In the genomic region with DNA sequence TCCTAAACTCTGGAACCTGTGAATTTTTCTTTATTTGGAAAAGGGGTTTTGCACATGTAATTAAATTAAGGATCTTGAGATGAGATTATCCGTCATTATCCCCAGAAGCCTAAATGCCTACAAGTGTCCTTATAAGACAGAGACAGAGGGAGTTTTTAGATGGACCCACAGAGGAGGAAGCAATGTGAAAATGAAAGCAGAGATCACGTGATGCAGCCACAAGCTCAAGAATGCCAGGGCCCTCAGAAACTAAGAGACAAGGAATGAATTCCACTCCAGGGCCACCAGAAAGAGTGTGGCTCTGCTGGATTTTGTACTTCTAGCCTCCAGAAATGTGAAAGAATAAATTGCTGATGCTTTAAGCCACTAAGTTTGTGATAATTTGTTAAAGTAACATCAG, we compare ENCODE assay signal across 9 cellular contexts.
DNase-seq lines count a peak whose midpoint lies in the region; TF ChIP-seq lines count a peak whose summit lies in the region.
"Had no signal": no experiment of that assay in that cellular context is flagged by ENCODE, and none has a peak within 500 bp of the region (broad histone marks: within the 10 kb centered on the region; RNA-seq: fewer than 3 reads in every experiment).

No MANE protein-coding gene starts in this region.

- no peak overlapping the region for H3K4me3 ChIP-seq in GM12864 (ENCODE audit: low read depth, low read length)
- H3K4me3 ChIP-seq in stomach: peak overlapping the region in 1 of 4 donors; percentile 19

- POLR2A ChIA-PET in RWPE1 (lab: Yijun Ruan, JAX; ENCODE audit: low non-redundant PET): no interaction called here

- 30 to 46% (median 41%) methylated on average over 2 of the region's 2 CpGs for WGBS in stomach, 5 donors

- TF ChIP-seq EP300 in stomach (IDR thresholded peaks at IDR 0.05): no peak

- intact Hi-C loops in head of caudate nucleus (cut with DNase I): no loop called here
- intact Hi-C loops in stomach (cut with DNase I; ENCODE audit: low total_unique reads): no loop called here

- peak overlapping the region; percentile 90 for H3K27ac Mint-ChIP-seq in HFFc6
- H3K27ac Mint-ChIP-seq: dendritic cell treated with granulocyte-macrophage colony-stimulating factor and Interleukin-4, amounts not matched to agents 40 ng/mL and 50 ng/mL, for 4 days had no signal

- in situ Hi-C loops in SK-MEL-5 (cut with HindIII; ENCODE audit: low pct_unique_long_range_greater_than_20kb, low sequenced_read_pairs): no loop called here

- peaks cover 0 to 21% (median 7%) of the 10 kb centered on the region in 4 donors for H3K4me1 ChIP-seq in stomach

- H3K27ac ChIP-seq in stomach (peak overlapping the region in 4 of 5 donors; percentile 44 to 67 (median 56)), RWPE1 (no peak overlapping the region)

- peak overlapping the region; percentile 83 for H3K4me3 Mint-ChIP-seq in HFFc6
- H3K4me3 Mint-ChIP-seq: dendritic cell treated with granulocyte-macrophage colony-stimulating factor and Interleukin-4, amounts not matched to agents 40 ng/mL and 50 ng/mL, for 4 days had no signal

- no peaks in the 10 kb centered on the region for H3K36me3 Mint-ChIP-seq in HFFc6 (ENCODE audit: low read depth)

- no peaks in the 10 kb centered on the region; the same call in 1 of the 2 replicates for H3K27me3 Mint-ChIP-seq in HFFc6 (ENCODE audit: insufficient read depth)
- H3K27me3 Mint-ChIP-seq: dendritic cell treated with granulocyte-macrophage colony-stimulating factor and Interleukin-4, amounts not matched to agents 40 ng/mL and 50 ng/mL, for 4 days had no signal

- DNase-seq in GM12864 (ENCODE audit: low read depth) (peak; percentile 2), HFFc6 (peak; percentile 56), SK-MEL-5 (ENCODE audit: low read depth, low spot score) (peak; percentile 57), head of caudate nucleus (peak in 29 of 42 donors; percentile 17 to 85 (median 45)), stomach (peak; percentile 41), NCI-H526 (lab: John Stamatoyannopoulos, UW) (no peak), NCI-H1105 (lab: John Stamatoyannopoulos, UW) (no peak), RWPE1 (ENCODE audit: low spot score) (no peak)

- CTCF ChIA-PET in RWPE1 (lab: Yijun Ruan, JAX): interaction anchor here (0.7 kb wide), 1 partner anchor 156 kb away, joined by 3 read pairs; no protein-coding TSS in a partner anchor

- peaks cover 0 to 7% (median 3%) of the 10 kb centered on the region in 4 donors for H3K36me3 ChIP-seq in stomach

- no peak for TF ChIP-seq CTCF in GM12864 (IDR thresholded peaks at IDR 0.05; ENCODE audit: low read depth, low read length, missing control alignments)
- TF ChIP-seq CTCF in HFFc6 (IDR thresholded peaks at IDR 0.05): no peak
- TF ChIP-seq CTCF in stomach (IDR thresholded peaks at IDR 0.05): no peak
- no peak for TF ChIP-seq CTCF in RWPE1 (conservative IDR thresholded peaks at IDR 0.05; ENCODE audit: low read depth)

- TF ChIP-seq POLR2A in stomach (IDR thresholded peaks at IDR 0.05): no peak

- H3K9me3 ChIP-seq in stomach: no peaks in the 10 kb centered on the region

- peaks cover 22% of the 10 kb centered on the region for H3K4me1 Mint-ChIP-seq in HFFc6 (ENCODE audit: low read depth)

- no peaks in the 10 kb centered on the region for H3K27me3 ChIP-seq in stomach

- H3K9me3 Mint-ChIP-seq in HFFc6: no peaks in the 10 kb centered on the region
- H3K9me3 Mint-ChIP-seq: dendritic cell treated with granulocyte-macrophage colony-stimulating factor and Interleukin-4, amounts not matched to agents 40 ng/mL and 50 ng/mL, for 4 days had no signal

Comparison
In these comparisons a context has a peak if more than half of its experiments do, and no peak if none do; other contexts are left out.
1. DNase-seq: peak in GM12864 (single experiment), HFFc6 (single experiment), SK-MEL-5 (single experiment), head of caudate nucleus (29 of 42) and stomach (single experiment); none in NCI-H526 (0 of 2), NCI-H1105 (single experiment) and RWPE1 (single experiment).